Comparison of ENCODE assay signal across 13 cellular contexts in genomic region chr5:39998518-39998917, GRCh38.
"Had no signal": no experiment of that assay in that cellular context is flagged by ENCODE, and none has a peak within 500 bp of the region (broad histone marks: within the 10 kb centered on the region; RNA-seq: fewer than 3 reads in every experiment).

No MANE protein-coding gene starts in this region.

- H3K4me1 Mint-ChIP-seq: central memory CD8-positive, alpha-beta T cell; endodermal cell; neural progenitor cell; stimulated activated naive B cell treated with anti-CD40 and anti-IgM and Interleukin-4, amounts not matched to agents 10 μg/mL and 1 μg/mL and 100 μg/mL, for 72 hours had no signal

- H3K9me3 Mint-ChIP-seq: activated T-helper 2 cell treated with anti-CD3 and anti-CD28 coated beads, Interferon-gamma antibody, Interleukin-2, Interleukin-4, amounts not matched to agents 10 μg/mL and 5 μg/mL and 100 μg/mL, durations not matched to agents 14 hours and 24 hours and 36 hours; brain; central memory CD8-positive, alpha-beta T cell; neural progenitor cell had no signal

- H3K27ac ChIP-seq: heart right ventricle, neural progenitor cell, ovary had no signal

- H3K4me3 Mint-ChIP-seq: brain; central memory CD8-positive, alpha-beta T cell; endodermal cell; neural progenitor cell; stimulated activated naive B cell treated with anti-CD40 and anti-IgM and Interleukin-4, amounts not matched to agents 10 μg/mL and 1 μg/mL and 100 μg/mL, for 72 hours had no signal

- H3K27ac Mint-ChIP-seq: activated T-helper 2 cell treated with anti-CD3 and anti-CD28 coated beads, Interferon-gamma antibody, Interleukin-2, Interleukin-4, amounts not matched to agents 10 μg/mL and 5 μg/mL and 100 μg/mL, durations not matched to agents 14 hours and 24 hours and 36 hours; brain; endodermal cell; neural progenitor cell; stimulated activated naive B cell treated with anti-CD40 and anti-IgM and Interleukin-4, amounts not matched to agents 10 μg/mL and 1 μg/mL and 100 μg/mL, for 72 hours had no signal

- H3K4me3 ChIP-seq: heart right ventricle, neural progenitor cell, ovary had no signal

- H3K27me3 Mint-ChIP-seq: central memory CD8-positive, alpha-beta T cell had no signal

- H3K27me3 ChIP-seq: heart right ventricle, neural progenitor cell, ovary had no signal

- DNase-seq: activated naive CD4-positive, alpha-beta T cell treated with anti-CD3 and anti-CD28 coated beads, Interleukin-2, amount 50 U/mL, for 16 hours; amniotic stem cell; endodermal cell; heart right ventricle; ovary; stimulated activated naive B cell treated with anti-CD40 and anti-IgM and Interleukin-4, amounts not matched to agents 10 μg/mL and 1 μg/mL and 100 μg/mL, for 72 hours; substantia nigra; T-helper 2 cell; trophoblast cell had no signal

- H3K9me3 ChIP-seq: ovary had no signal

- H3K36me3 Mint-ChIP-seq: brain; neural progenitor cell; stimulated activated naive B cell treated with anti-CD40 and anti-IgM and Interleukin-4, amounts not matched to agents 10 μg/mL and 1 μg/mL and 100 μg/mL, for 72 hours had no signal
